Comparison of ENCODE assay signal across 1 cellular context in the genomic region with DNA sequence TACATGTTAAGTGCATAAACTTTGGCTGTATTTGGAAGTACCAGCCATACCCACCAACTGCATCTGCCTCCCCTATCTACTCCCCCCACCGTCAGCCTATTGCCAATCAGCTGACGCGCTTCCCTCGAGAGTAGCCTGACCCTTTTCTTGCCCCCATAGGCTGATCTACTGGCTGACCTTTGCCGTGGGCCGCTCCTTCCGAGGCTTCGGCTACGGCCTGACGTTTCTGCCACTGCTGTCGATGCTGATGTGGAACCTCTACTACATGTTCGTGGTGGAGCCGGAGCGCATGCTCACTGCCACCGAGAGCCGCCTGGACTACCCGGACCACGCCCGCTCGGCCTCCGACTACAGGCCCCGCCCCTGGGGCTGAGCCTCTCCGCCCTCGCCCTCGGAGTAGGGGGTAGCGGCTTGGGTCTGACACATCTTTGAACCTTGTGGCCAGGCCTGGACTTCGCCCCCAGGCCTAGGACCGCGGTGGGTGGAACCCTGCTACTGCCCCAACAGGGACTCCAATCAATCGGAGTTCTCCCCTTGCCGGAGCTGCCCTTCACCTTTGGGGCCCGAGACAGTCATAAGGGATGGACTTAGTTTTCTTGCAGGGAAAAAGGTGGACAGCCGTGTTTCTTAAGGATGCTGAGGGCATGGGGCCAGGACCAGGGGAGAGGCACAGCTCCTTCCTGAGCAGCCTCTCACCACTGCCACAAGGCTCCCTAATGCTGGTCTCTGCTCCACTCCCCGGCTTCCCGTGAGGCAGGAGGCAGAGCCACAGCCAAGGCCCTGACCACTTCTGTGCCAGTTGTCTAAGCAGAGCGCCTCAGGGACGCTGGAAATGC.
TF ChIP-seq lines count a peak whose summit lies in the region.

No MANE protein-coding gene starts in this region.

TF ChIP-seq in HepG2, 621 proteins besides CTCF, POLR2A, EP300 and RAD21 (continued from another document and continues in another):
- TF ChIP-seq, protein P1, sequence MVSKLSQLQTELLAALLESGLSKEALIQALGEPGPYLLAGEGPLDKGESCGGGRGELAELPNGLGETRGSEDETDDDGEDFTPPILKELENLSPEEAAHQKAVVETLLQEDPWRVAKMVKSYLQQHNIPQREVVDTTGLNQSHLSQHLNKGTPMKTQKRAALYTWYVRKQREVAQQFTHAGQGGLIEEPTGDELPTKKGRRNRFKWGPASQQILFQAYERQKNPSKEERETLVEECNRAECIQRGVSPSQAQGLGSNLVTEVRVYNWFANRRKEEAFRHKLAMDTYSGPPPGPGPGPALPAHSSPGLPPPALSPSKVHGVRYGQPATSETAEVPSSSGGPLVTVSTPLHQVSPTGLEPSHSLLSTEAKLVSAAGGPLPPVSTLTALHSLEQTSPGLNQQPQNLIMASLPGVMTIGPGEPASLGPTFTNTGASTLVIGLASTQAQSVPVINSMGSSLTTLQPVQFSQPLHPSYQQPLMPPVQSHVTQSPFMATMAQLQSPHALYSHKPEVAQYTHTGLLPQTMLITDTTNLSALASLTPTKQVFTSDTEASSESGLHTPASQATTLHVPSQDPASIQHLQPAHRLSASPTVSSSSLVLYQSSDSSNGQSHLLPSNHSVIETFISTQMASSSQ (IDR thresholded peaks at IDR 0.05; ENCODE audit: low read depth): no peak
- TF ChIP-seq, protein P1 (CRISPR knock-in tag; IDR thresholded peaks at IDR 0.05; ENCODE audit: borderline replicate concordance): no peak; the same call in 1 of the 2 replicates
- peak; percentile 68; the same call in 1 of the 2 replicates for TF ChIP-seq BCL6 (CRISPR knock-in tag; IDR thresholded peaks at IDR 0.05)
- no peak for TF ChIP-seq ZNF737 (CRISPR knock-in tag; IDR thresholded peaks at IDR 0.05; ENCODE audit: borderline replicate concordance)
- TF ChIP-seq, protein P2, sequence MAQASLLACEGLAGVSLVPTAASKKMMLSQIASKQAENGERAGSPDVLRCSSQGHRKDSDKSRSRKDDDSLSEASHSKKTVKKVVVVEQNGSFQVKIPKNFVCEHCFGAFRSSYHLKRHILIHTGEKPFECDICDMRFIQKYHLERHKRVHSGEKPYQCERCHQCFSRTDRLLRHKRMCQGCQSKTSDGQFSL (CRISPR knock-in tag; IDR thresholded peaks at IDR 0.05): 0 out of 2 replicates have a peak, but pooled peaks have one; percentile 65
- TF ChIP-seq KLF15 (CRISPR knock-in tag; IDR thresholded peaks at IDR 0.05; ENCODE audit: borderline replicate concordance): no peak
- peak; percentile 84 for TF ChIP-seq ZC3H13 (CRISPR knock-in tag; IDR thresholded peaks at IDR 0.05)
- peak; percentile 57 for TF ChIP-seq MED8 (CRISPR knock-in tag; IDR thresholded peaks at IDR 0.05; ENCODE audit: insufficient replicate concordance)
- TF ChIP-seq, protein P3, sequence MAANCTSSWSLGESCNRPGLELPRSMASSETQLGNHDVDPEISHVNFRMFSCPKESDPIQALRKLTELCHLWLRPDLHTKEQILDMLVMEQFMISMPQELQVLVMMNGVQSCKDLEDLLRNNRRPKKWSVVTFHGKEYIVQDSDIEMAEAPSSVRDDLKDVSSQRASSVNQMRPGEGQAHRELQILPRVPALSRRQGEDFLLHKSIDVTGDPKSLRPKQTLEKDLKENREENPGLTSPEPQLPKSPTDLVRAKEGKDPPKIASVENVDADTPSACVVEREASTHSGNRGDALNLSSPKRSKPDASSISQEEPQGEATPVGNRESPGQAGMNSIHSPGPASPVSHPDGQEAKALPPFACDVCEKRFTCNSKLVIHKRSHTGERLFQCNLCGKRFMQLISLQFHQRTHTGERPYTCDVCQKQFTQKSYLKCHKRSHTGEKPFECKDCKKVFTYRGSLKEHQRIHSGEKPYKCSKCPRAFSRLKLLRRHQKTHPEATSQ (CRISPR knock-in tag; IDR thresholded peaks at IDR 0.05; ENCODE audit: borderline replicate concordance): no peak
- TF ChIP-seq ZBTB7A (CRISPR knock-in tag; IDR thresholded peaks at IDR 0.05): no peak
- 0 out of 2 replicates have a peak, but pooled peaks have one; percentile 60 for TF ChIP-seq ZNF589 (CRISPR knock-in tag; conservative IDR thresholded peaks at IDR 0.05)
- peak; percentile 83 for TF ChIP-seq ZNF777 (CRISPR knock-in tag; IDR thresholded peaks at IDR 0.05)
- TF ChIP-seq ZNF629 (CRISPR knock-in tag; conservative IDR thresholded peaks at IDR 0.05): 0 out of 2 replicates have a peak, but pooled peaks have one; percentile 11
- TF ChIP-seq NR3C1 (CRISPR knock-in tag; IDR thresholded peaks at IDR 0.05): no peak
- TF ChIP-seq, protein P4, sequence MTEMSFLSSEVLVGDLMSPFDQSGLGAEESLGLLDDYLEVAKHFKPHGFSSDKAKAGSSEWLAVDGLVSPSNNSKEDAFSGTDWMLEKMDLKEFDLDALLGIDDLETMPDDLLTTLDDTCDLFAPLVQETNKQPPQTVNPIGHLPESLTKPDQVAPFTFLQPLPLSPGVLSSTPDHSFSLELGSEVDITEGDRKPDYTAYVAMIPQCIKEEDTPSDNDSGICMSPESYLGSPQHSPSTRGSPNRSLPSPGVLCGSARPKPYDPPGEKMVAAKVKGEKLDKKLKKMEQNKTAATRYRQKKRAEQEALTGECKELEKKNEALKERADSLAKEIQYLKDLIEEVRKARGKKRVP (CRISPR knock-in tag; IDR thresholded peaks at IDR 0.05): no peak
- peak; percentile 56 for TF ChIP-seq HDAC1 (CRISPR knock-in tag; IDR thresholded peaks at IDR 0.05)
- no peak for TF ChIP-seq ZMAT3 (CRISPR knock-in tag; conservative IDR thresholded peaks at IDR 0.05)
- no peak for TF ChIP-seq DNMT1 (CRISPR knock-in tag; IDR thresholded peaks at IDR 0.05)
- TF ChIP-seq BHLHE40 (IDR thresholded peaks at IDR 0.05; ENCODE audit: low read length): no peak
- TF ChIP-seq, protein P5, sequence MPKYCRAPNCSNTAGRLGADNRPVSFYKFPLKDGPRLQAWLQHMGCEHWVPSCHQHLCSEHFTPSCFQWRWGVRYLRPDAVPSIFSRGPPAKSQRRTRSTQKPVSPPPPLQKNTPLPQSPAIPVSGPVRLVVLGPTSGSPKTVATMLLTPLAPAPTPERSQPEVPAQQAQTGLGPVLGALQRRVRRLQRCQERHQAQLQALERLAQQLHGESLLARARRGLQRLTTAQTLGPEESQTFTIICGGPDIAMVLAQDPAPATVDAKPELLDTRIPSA (CRISPR knock-in tag; IDR thresholded peaks at IDR 0.05; ENCODE audit: borderline replicate concordance): no peak
- TF ChIP-seq, protein P6, sequence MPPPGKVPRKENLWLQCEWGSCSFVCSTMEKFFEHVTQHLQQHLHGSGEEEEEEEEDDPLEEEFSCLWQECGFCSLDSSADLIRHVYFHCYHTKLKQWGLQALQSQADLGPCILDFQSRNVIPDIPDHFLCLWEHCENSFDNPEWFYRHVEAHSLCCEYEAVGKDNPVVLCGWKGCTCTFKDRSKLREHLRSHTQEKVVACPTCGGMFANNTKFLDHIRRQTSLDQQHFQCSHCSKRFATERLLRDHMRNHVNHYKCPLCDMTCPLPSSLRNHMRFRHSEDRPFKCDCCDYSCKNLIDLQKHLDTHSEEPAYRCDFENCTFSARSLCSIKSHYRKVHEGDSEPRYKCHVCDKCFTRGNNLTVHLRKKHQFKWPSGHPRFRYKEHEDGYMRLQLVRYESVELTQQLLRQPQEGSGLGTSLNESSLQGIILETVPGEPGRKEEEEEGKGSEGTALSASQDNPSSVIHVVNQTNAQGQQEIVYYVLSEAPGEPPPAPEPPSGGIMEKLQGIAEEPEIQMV (CRISPR knock-in tag; IDR thresholded peaks at IDR 0.05; ENCODE audit: low read depth): no peak
- no peak for TF ChIP-seq SUZ12 (IDR thresholded peaks at IDR 0.05; ENCODE audit: low read depth, low read length)
- no peak for TF ChIP-seq RORA (CRISPR knock-in tag; IDR thresholded peaks at IDR 0.05)
- no peak for TF ChIP-seq JUNB (CRISPR knock-in tag; IDR thresholded peaks at IDR 0.05; ENCODE audit: borderline replicate concordance)
- peak; percentile 22; the same call in 1 of the 2 replicates for TF ChIP-seq ZNF788 (CRISPR knock-in tag; IDR thresholded peaks at IDR 0.05; ENCODE audit: borderline replicate concordance)
- TF ChIP-seq SAP130 (CRISPR knock-in tag; IDR thresholded peaks at IDR 0.05; ENCODE audit: low read depth): peak; percentile 93
- no peak for TF ChIP-seq ADNP (CRISPR knock-in tag; IDR thresholded peaks at IDR 0.05)
- TF ChIP-seq ZNF160 (CRISPR knock-in tag; IDR thresholded peaks at IDR 0.05): 0 out of 2 replicates have a peak, but pooled peaks have one; percentile 30
- no peak; the same call in 1 of the 2 replicates for TF ChIP-seq ZNF607 (CRISPR knock-in tag; IDR thresholded peaks at IDR 0.05; ENCODE audit: borderline replicate concordance)
- no peak for TF ChIP-seq ZNF3 (CRISPR knock-in tag; IDR thresholded peaks at IDR 0.05)
- no peak for TF ChIP-seq ZKSCAN5 (CRISPR knock-in tag; IDR thresholded peaks at IDR 0.05)
- TF ChIP-seq TEAD2 (CRISPR knock-in tag; IDR thresholded peaks at IDR 0.05): no peak
- TF ChIP-seq ZNF703 (CRISPR knock-in tag; IDR thresholded peaks at IDR 0.05; ENCODE audit: borderline replicate concordance): no peak
- no peak for TF ChIP-seq ZNF678 (CRISPR knock-in tag; IDR thresholded peaks at IDR 0.05)
- no peak for TF ChIP-seq TMF1 (CRISPR knock-in tag; IDR thresholded peaks at IDR 0.05; ENCODE audit: low read depth)
- no peak for TF ChIP-seq HMG20A (CRISPR knock-in tag; IDR thresholded peaks at IDR 0.05; ENCODE audit: borderline replicate concordance)
- TF ChIP-seq AHR (CRISPR knock-in tag; IDR thresholded peaks at IDR 0.05): no peak
- TF ChIP-seq, protein P7, sequence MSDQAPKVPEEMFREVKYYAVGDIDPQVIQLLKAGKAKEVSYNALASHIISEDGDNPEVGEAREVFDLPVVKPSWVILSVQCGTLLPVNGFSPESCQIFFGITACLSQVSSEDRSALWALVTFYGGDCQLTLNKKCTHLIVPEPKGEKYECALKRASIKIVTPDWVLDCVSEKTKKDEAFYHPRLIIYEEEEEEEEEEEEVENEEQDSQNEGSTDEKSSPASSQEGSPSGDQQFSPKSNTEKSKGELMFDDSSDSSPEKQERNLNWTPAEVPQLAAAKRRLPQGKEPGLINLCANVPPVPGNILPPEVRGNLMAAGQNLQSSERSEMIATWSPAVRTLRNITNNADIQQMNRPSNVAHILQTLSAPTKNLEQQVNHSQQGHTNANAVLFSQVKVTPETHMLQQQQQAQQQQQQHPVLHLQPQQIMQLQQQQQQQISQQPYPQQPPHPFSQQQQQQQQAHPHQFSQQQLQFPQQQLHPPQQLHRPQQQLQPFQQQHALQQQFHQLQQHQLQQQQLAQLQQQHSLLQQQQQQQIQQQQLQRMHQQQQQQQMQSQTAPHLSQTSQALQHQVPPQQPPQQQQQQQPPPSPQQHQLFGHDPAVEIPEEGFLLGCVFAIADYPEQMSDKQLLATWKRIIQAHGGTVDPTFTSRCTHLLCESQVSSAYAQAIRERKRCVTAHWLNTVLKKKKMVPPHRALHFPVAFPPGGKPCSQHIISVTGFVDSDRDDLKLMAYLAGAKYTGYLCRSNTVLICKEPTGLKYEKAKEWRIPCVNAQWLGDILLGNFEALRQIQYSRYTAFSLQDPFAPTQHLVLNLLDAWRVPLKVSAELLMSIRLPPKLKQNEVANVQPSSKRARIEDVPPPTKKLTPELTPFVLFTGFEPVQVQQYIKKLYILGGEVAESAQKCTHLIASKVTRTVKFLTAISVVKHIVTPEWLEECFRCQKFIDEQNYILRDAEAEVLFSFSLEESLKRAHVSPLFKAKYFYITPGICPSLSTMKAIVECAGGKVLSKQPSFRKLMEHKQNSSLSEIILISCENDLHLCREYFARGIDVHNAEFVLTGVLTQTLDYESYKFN (CRISPR knock-in tag; conservative IDR thresholded peaks at IDR 0.05): peak; percentile 97
- TF ChIP-seq, protein P8, sequence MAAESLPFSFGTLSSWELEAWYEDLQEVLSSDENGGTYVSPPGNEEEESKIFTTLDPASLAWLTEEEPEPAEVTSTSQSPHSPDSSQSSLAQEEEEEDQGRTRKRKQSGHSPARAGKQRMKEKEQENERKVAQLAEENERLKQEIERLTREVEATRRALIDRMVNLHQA (CRISPR knock-in tag; IDR thresholded peaks at IDR 0.05): 0 out of 2 replicates have a peak, but pooled peaks have one; percentile 7
- no peak for TF ChIP-seq ZNF207 (IDR thresholded peaks at IDR 0.05; ENCODE audit: borderline replicate concordance)
- TF ChIP-seq ZFAT (CRISPR knock-in tag; conservative IDR thresholded peaks at IDR 0.05): no peak
- TF ChIP-seq, protein P9, sequence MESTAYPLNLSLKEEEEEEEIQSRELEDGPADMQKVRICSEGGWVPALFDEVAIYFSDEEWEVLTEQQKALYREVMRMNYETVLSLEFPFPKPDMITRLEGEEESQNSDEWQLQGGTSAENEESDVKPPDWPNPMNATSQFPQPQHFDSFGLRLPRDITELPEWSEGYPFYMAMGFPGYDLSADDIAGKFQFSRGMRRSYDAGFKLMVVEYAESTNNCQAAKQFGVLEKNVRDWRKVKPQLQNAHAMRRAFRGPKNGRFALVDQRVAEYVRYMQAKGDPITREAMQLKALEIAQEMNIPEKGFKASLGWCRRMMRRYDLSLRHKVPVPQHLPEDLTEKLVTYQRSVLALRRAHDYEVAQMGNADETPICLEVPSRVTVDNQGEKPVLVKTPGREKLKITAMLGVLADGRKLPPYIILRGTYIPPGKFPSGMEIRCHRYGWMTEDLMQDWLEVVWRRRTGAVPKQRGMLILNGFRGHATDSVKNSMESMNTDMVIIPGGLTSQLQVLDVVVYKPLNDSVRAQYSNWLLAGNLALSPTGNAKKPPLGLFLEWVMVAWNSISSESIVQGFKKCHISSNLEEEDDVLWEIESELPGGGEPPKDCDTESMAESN (CRISPR knock-in tag; conservative IDR thresholded peaks at IDR 0.05): 0 out of 2 replicates have a peak, but pooled peaks have one; percentile 40
